In the genomic region with DNA sequence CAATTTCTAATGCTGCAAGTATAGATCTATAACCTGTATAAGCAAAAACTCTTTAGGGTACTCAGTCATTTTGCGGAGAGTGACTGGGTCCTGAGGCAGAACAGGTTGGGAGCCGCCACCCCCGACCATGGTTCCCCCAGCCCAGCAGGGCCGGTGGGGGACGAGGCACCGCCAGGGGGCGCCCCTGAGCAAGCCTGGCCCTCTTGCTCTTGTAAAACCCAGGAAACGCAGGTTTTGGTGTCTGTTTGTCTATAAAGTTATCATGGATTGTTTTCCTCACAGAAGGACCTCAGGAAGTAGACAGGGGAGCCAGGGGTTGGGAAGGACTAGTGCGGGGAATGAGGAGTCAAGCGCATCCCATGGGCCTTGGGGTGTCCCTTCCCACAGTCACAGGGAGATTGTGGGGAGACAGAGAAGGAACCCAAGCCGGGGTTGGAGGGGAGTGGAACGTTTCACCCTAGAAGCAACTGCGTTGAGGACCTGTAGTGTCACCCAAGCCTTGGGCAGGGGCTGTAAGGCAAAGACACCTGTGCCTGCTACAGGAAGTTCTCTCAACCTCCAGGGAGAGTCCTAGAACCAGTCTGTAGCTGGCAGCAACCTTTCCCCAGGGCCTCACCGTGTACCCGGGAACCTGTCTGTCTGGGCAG, we compare ENCODE assay signal across 8 cellular contexts. TPM values are rescaled to one million over a fixed set of nuclear protein-coding genes. Genes with fewer than 3 reads are reported as not detected.
DNase-seq lines count a peak whose midpoint lies in the region; ATAC-seq and TF ChIP-seq lines count a peak whose summit lies in the region.

No MANE protein-coding gene starts in this region.

- H3K4me3 Mint-ChIP-seq in chondrocyte (ENCODE audit: unreplicated experiment) = no peak overlapping the region

- H3K27ac Mint-ChIP-seq in chondrocyte (ENCODE audit: unreplicated experiment) = no peak overlapping the region

- no peaks in the 10 kb centered on the region for H3K9me2 ChIP-seq in Karpas-422 (replicated peaks; ENCODE audit: insufficient read depth, low read length)

- no peaks in the 10 kb centered on the region for H3K9me3 Mint-ChIP-seq in chondrocyte (ENCODE audit: low read depth)

- no peaks in the 10 kb centered on the region for H3K9me3 ChIP-seq in Karpas-422 (ENCODE audit: low read length)

- no peak overlapping the region for H3K4me3 ChIP-seq in Karpas-422 (ENCODE audit: low read length)

- no peaks in the 10 kb centered on the region for H3K27me3 ChIP-seq in Karpas-422 (ENCODE audit: low read length)

- H3K27ac ChIP-seq in Karpas-422 (ENCODE audit: low read length) = no peak overlapping the region

- ATAC-seq in HG03045 (IDR thresholded peaks at IDR 0.05; ENCODE audit: unreplicated experiment) (no peak), HG02885 (IDR thresholded peaks at IDR 0.05; ENCODE audit: poor library complexity, unreplicated experiment) (no peak)

- DNase-seq in Daoy (ENCODE audit: low read depth) (peak; percentile 57), Karpas-422 (peak; percentile 82), chondrocyte (ENCODE audit: low spot score) (no peak), medulla oblongata (ENCODE audit: extremely low spot score) (peak; percentile 36)
- peak; percentile 94 for DNase-seq in activated CD4-positive, alpha-beta T cell treated with anti-CD3 and anti-CD28 coated beads for 48 hours
- peak; percentile 76 for DNase-seq in stimulated activated CD8-positive, alpha-beta memory T cell treated with anti-CD3 and anti-CD28 coated beads, Interleukin-4, amount 100 ng/mL, for 24 hours (ENCODE audit: low read depth)

- H3K27me3 Mint-ChIP-seq in chondrocyte (ENCODE audit: low read depth) = peaks cover 47% of the 10 kb centered on the region

- H4K20me1 ChIP-seq in Karpas-422 (ENCODE audit: insufficient read depth, low read depth, low read length) = no peaks in the 10 kb centered on the region

- H3K4me2 ChIP-seq in Karpas-422 (ENCODE audit: low read depth, low read length, poor library complexity, severe bottlenecking) = no peak overlapping the region

- no peaks in the 10 kb centered on the region for H3K4me1 Mint-ChIP-seq in chondrocyte (ENCODE audit: low read depth)

- TF ChIP-seq CTCF in chondrocyte (IDR thresholded peaks at IDR 0.05) = peak; percentile 95

- no peaks in the 10 kb centered on the region for H3K36me3 ChIP-seq in Karpas-422 (ENCODE audit: insufficient read depth, low read length)

- no peaks in the 10 kb centered on the region for H3K36me3 Mint-ChIP-seq in chondrocyte (ENCODE audit: low read depth)

- H2AFZ ChIP-seq in Karpas-422 (ENCODE audit: low read length) = no peak overlapping the region

- H3K9ac ChIP-seq in Karpas-422 (ENCODE audit: low read length) = no peak overlapping the region

- no peaks in the 10 kb centered on the region for H3K79me2 ChIP-seq in Karpas-422 (ENCODE audit: low read length)

- peaks cover 2% of the 10 kb centered on the region; the same call in 1 of the 2 replicates for H3K4me1 ChIP-seq in Karpas-422 (ENCODE audit: low read length)

RNA-seq across cellular contexts. Expression of a gene that starts 26.4 kb away (rescaled TPM):
- 20.6 and 20.8 TPM in 2 replicates for total RNA-seq in Daoy (2014; rRNA removed; shearing (Covaris generic))
- 17.5 and 24.9 TPM in 2 replicates for total RNA-seq in Karpas-422 (2014; rRNA removed; shearing (Covaris generic); ENCODE audit: low replicate concordance)
- 26.7 to 33.0 TPM (median 28.9 TPM) in 3 replicates for total RNA-seq in chondrocyte

RNA-seq across cellular contexts. Expression of a gene that starts 31.6 kb away (rescaled TPM):
- total RNA-seq in Daoy (2014; rRNA removed; shearing (Covaris generic)) = not detected in 2 replicates
- total RNA-seq in Karpas-422 (2014; rRNA removed; shearing (Covaris generic); ENCODE audit: low replicate concordance) = not detected in 2 replicates
- not detected in 3 replicates for total RNA-seq in chondrocyte

RNA-seq across cellular contexts. Expression of a gene that starts 58.4 kb away (rescaled TPM):
- 66.4 and 67.3 TPM in 2 replicates for total RNA-seq in Daoy (2014; rRNA removed; shearing (Covaris generic))
- total RNA-seq in Karpas-422 (2014; rRNA removed; shearing (Covaris generic); ENCODE audit: low replicate concordance) = 26.1 and 53.7 TPM in 2 replicates
- total RNA-seq in chondrocyte = 51.0 to 71.4 TPM (median 68.9 TPM) in 3 replicates

RNA-seq across cellular contexts. Expression of a gene that starts 58.7 kb away (rescaled TPM):
- total RNA-seq in Daoy (2014; rRNA removed; shearing (Covaris generic)) = 27.6 and 30.8 TPM in 2 replicates
- total RNA-seq in Karpas-422 (2014; rRNA removed; shearing (Covaris generic); ENCODE audit: low replicate concordance) = 6.0 and 8.3 TPM in 2 replicates
- 17.8 to 25.3 TPM (median 24.9 TPM) in 3 replicates for total RNA-seq in chondrocyte
